Comparison of ENCODE assay signal across 21 cellular contexts in the genomic region with DNA sequence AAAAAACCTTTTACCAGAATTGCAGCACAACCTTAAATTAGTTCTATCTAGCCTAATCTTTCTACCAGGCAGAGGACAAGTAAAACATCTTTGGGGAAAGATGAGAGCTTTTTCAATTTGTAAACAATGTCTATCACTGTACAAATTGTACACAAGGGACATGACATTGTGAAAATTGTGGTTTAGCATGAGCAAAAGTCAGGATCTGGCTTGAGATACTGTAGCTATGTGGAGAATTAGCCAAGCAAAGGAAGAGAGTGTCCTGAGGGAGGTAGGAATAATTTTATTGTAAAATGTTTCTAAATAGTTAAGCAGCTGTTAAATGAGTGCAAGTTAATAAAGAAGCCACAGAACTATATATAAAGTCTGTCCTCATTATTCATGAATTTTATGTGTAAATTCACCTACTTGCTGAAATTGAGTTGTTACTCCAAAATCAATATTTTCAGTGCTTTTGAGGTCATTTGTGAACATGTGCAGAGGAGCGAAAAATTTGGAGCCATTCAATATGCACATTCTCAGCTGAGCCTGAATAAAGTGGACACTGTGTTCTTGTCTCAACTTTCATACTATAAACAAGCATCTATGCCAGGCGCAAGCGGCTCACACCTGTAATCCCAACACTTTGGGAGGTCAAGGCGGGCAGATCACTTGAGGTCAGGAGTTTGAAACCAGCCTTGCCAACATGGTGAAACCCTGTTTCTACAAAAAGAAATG. TPM values are rescaled to one million over a fixed set of nuclear protein-coding genes. Genes with fewer than 3 reads are reported as not detected.
A peak's percentile ranks its signal among the peaks of the same experiment; 100 is the strongest.
DNase-seq lines count a peak whose midpoint lies in the region; ATAC-seq, FAIRE-seq and TF ChIP-seq lines count a peak whose summit lies in the region.
"Had no signal": no experiment of that assay in that cellular context is flagged by ENCODE, and none has a peak within 500 bp of the region (broad histone marks: within the 10 kb centered on the region; RNA-seq: fewer than 3 reads in every experiment).

No MANE protein-coding gene starts in this region.

- no peaks in the 10 kb centered on the region for H3K36me3 ChIP-seq in testis (ENCODE audit: low read depth, missing control alignments)
- no peaks in the 10 kb centered on the region for H3K36me3 ChIP-seq in BE2C

- no peak overlapping the region for H3K27ac ChIP-seq in testis
- H3K27ac ChIP-seq: C4-2B, GM23248, HL-60 had no signal

- no peak for DNase-seq in H54 (ENCODE audit: insufficient read length, low spot score)
- peak; percentile 61 for DNase-seq in LHCN-M2 (ENCODE audit: low read depth)
- peak; percentile 17 for DNase-seq in retina
- peak; percentile 33 for DNase-seq in testis
- no peak for DNase-seq in BE2C
- DNase-seq: ACHN; Caco-2; CD4-positive, alpha-beta T cell; GM23248; HCEC 1CT had no signal

- peak; percentile 65 for FAIRE-seq in H54 (lab: Jason Lieb, UNC)
- FAIRE-seq: A204.1, D721Med, G401.6, GM12891, GM18507 had no signal

- intact Hi-C loops in testis (cut with DNase I; ENCODE audit: low total_unique reads) = no loop called here

- TF ChIP-seq CTCF in testis (IDR thresholded peaks at IDR 0.05) = no peak
- no peak for TF ChIP-seq CTCF in BE2C (IDR thresholded peaks at IDR 0.05; ENCODE audit: low read depth, low read length)

- WGBS in testis, 2 donors = 60 to 63% methylated on average over 4 of the region's 4 CpGs

- H3K4me1 ChIP-seq in testis = peaks cover 3% of the 10 kb centered on the region
- no peaks in the 10 kb centered on the region for H3K4me1 ChIP-seq in BE2C
- H3K4me1 ChIP-seq: Caco-2 had no signal

- H3K27me3 ChIP-seq in testis (no peaks in the 10 kb centered on the region), BE2C (no peaks in the 10 kb centered on the region)

- ATAC-seq in HG03196 (IDR thresholded peaks at IDR 0.05; ENCODE audit: unreplicated experiment) = no peak

- no peaks in the 10 kb centered on the region for H3K9me3 ChIP-seq in testis
- no peaks in the 10 kb centered on the region for H3K9me3 ChIP-seq in BE2C

- TF ChIP-seq POLR2A in H54 (IDR thresholded peaks at IDR 0.05; ENCODE audit: low read depth, low read length) (no peak), testis (IDR thresholded peaks at IDR 0.05) (no peak)

- no peak overlapping the region for H3K4me3 ChIP-seq in testis
- H3K4me3 ChIP-seq in BE2C (ENCODE audit: low read depth, low read length) = no peak overlapping the region
- H3K4me3 ChIP-seq: GM23248 had no signal

RNA-seq across cellular contexts. Expression of a gene that starts 42.8 kb away (rescaled TPM):
- total RNA-seq in LHCN-M2 (2014; rRNA removed) (not detected in 2 replicates), testis (1 to 10 TPM; 6.5 to 7.0 TPM)
- polyA plus RNA-seq in LHCN-M2 (2012) = not detected
- polyA plus RNA-seq in testis (ENCODE audit: insufficient read depth, low read depth, low replicate concordance) = 23.3 TPM
- not detected for polyA plus RNA-seq in BE2C (2012; ENCODE audit: insufficient read depth, insufficient read length, low read depth)
- total RNA-seq: Caco-2; CD4-positive, alpha-beta T cell; GM23248; H4; HT1080 had no signal
- polyA plus RNA-seq: BJ, GM23248 had no signal

Comparison
In these comparisons a context has a peak if more than half of its experiments do, and no peak if none do; other contexts are left out.
1. DNase-seq: peak in LHCN-M2 (single experiment), retina (single experiment) and testis (single experiment); none in H54 (single experiment) and BE2C (single experiment).